13 cellular contexts compared by ENCODE assay signal in the genomic region with DNA sequence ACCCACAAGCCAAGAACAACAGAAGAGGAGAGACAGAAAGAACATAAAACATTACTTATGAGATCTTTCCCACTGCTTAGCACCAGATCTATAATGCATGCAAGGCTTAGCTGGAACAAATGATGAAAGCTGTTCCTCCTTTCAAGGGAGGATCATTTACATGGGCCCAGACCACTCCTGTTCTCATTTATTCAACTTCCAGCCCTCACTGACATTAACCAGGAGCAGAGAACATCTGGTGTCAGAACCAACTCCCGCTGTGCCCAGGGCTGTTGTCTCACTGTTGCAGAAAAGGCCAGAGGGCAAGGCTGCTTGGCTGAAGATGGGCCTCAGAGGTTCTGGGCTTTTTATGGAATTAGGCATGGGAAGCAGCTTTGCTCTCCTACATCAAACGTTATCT.
DNase-seq lines count a peak whose midpoint lies in the region; ATAC-seq and TF ChIP-seq lines count a peak whose summit lies in the region.
"Had no signal": no experiment of that assay in that cellular context is flagged by ENCODE, and none has a peak within 500 bp of the region (broad histone marks: within the 10 kb centered on the region; RNA-seq: fewer than 3 reads in every experiment).

No MANE protein-coding gene starts in this region.

- peaks cover 60% of the 10 kb centered on the region for H3K36me3 Mint-ChIP-seq in dendritic cell treated with granulocyte-macrophage colony-stimulating factor and Interleukin-4, amounts not matched to agents 40 ng/mL and 50 ng/mL, for 4 days (ENCODE audit: low read depth)

- POLR2A ChIA-PET in HEK293T (lab: Yijun Ruan, JAX) = no interaction called here

- no peak overlapping the region for H3K4me3 Mint-ChIP-seq in stimulated activated naive CD8-positive, alpha-beta T cell treated with anti-CD3 and anti-CD28 coated beads, Interleukin-15, amount 100 ng/mL, for 72 hours
- H3K4me3 Mint-ChIP-seq in dendritic cell treated with granulocyte-macrophage colony-stimulating factor and Interleukin-4, amounts not matched to agents 40 ng/mL and 50 ng/mL, for 4 days = no peak overlapping the region
- H3K4me3 Mint-ChIP-seq: effector memory CD8-positive, alpha-beta T cell had no signal

- no peaks in the 10 kb centered on the region for H3K9me3 Mint-ChIP-seq in stimulated activated naive CD8-positive, alpha-beta T cell treated with anti-CD3 and anti-CD28 coated beads, Interleukin-15, amount 100 ng/mL, for 72 hours
- H3K9me3 Mint-ChIP-seq in dendritic cell treated with granulocyte-macrophage colony-stimulating factor and Interleukin-4, amounts not matched to agents 40 ng/mL and 50 ng/mL, for 4 days = no peaks in the 10 kb centered on the region
- H3K9me3 Mint-ChIP-seq: effector memory CD8-positive, alpha-beta T cell had no signal

- peak; percentile 40 for ATAC-seq in stimulated activated naive CD8-positive, alpha-beta T cell treated with anti-CD3 and anti-CD28 coated beads, Interleukin-15, Interleukin-2, amounts not matched to agents 100 U/mL and 50 U/mL, for 24 hours
- no peak for ATAC-seq in stimulated activated naive CD8-positive, alpha-beta T cell treated with anti-CD3 and anti-CD28 coated beads, Interleukin-15, amount 100 ng/mL, for 72 hours
- peak; percentile 39 for ATAC-seq in omental fat pad (ENCODE audit: low FRiP score)
- ATAC-seq in HG03135 (IDR thresholded peaks at IDR 0.05; ENCODE audit: unreplicated experiment) = no peak
- ATAC-seq: effector memory CD8-positive, alpha-beta T cell had no signal

- TF ChIP-seq CTCF in omental fat pad (IDR thresholded peaks at IDR 0.05) = no peak

- intact Hi-C loops in dendritic cell treated with granulocyte-macrophage colony-stimulating factor and Interleukin-4, amounts not matched to agents 40 ng/mL and 50 ng/mL, for 4 days (cut with micrococcal nuclease) = no loop called here

- no peak for DNase-seq in stimulated activated naive CD8-positive, alpha-beta T cell treated with anti-CD3 and anti-CD28 coated beads, Interleukin-15, Interleukin-2, amounts not matched to agents 100 U/mL and 50 U/mL, for 24 hours
- DNase-seq in stimulated activated naive CD8-positive, alpha-beta T cell treated with anti-CD3 and anti-CD28 coated beads, Interleukin-15, amount 100 ng/mL, for 72 hours = no peak
- DNase-seq in omental fat pad (ENCODE audit: low spot score) (no peak), foreskin melanocyte (no peak), HuH-7.5 (ENCODE audit: low spot score) (no peak), HEK293T (ENCODE audit: extremely low spot score) (no peak)
- DNase-seq: effector memory CD8-positive, alpha-beta T cell; H7; KG1; NCI-H1436; NCI-H526 had no signal

- no peaks in the 10 kb centered on the region for H3K27me3 Mint-ChIP-seq in stimulated activated naive CD8-positive, alpha-beta T cell treated with anti-CD3 and anti-CD28 coated beads, Interleukin-15, amount 100 ng/mL, for 72 hours
- H3K27me3 Mint-ChIP-seq in dendritic cell treated with granulocyte-macrophage colony-stimulating factor and Interleukin-4, amounts not matched to agents 40 ng/mL and 50 ng/mL, for 4 days = no peaks in the 10 kb centered on the region
- H3K27me3 Mint-ChIP-seq: effector memory CD8-positive, alpha-beta T cell had no signal

- CTCF ChIA-PET in HEK293T (lab: Yijun Ruan, JAX) = no interaction called here

- H3K27ac Mint-ChIP-seq in stimulated activated naive CD8-positive, alpha-beta T cell treated with anti-CD3 and anti-CD28 coated beads, Interleukin-15, amount 100 ng/mL, for 72 hours = peak overlapping the region in 1 of 2 donors; percentile 45
- peak overlapping the region; percentile 30 for H3K27ac Mint-ChIP-seq in dendritic cell treated with granulocyte-macrophage colony-stimulating factor and Interleukin-4, amounts not matched to agents 40 ng/mL and 50 ng/mL, for 4 days

- peaks cover 28% of the 10 kb centered on the region for H3K4me1 Mint-ChIP-seq in stimulated activated naive CD8-positive, alpha-beta T cell treated with anti-CD3 and anti-CD28 coated beads, Interleukin-15, amount 100 ng/mL, for 72 hours
- peaks cover 48% of the 10 kb centered on the region for H3K4me1 Mint-ChIP-seq in dendritic cell treated with granulocyte-macrophage colony-stimulating factor and Interleukin-4, amounts not matched to agents 40 ng/mL and 50 ng/mL, for 4 days (ENCODE audit: low read depth)

TF ChIP-seq in HEK293T, 16 proteins besides CTCF, POLR2A, EP300 and RAD21:
- TF ChIP-seq FOXA1 (IDR thresholded peaks at IDR 0.05) (no peak), NFRKB (IDR thresholded peaks at IDR 0.05) (no peak), SP1 (IDR thresholded peaks at IDR 0.05) (no peak), SUZ12 (IDR thresholded peaks at IDR 0.05) (no peak)

Comparison
In these comparisons a context has a peak if more than half of its experiments do, and no peak if none do; other contexts are left out.
1. ATAC-seq: peak in stimulated activated naive CD8-positive, alpha-beta T cell treated with anti-CD3 and anti-CD28 coated beads, Interleukin-15, Interleukin-2, amounts not matched to agents 100 U/mL and 50 U/mL, for 24 hours (single experiment) and omental fat pad (single experiment); none in stimulated activated naive CD8-positive, alpha-beta T cell treated with anti-CD3 and anti-CD28 coated beads, Interleukin-15, amount 100 ng/mL, for 72 hours (single experiment) and HG03135 (single experiment).